Comparison of ENCODE assay signal across 1 cellular context in the genomic region with DNA sequence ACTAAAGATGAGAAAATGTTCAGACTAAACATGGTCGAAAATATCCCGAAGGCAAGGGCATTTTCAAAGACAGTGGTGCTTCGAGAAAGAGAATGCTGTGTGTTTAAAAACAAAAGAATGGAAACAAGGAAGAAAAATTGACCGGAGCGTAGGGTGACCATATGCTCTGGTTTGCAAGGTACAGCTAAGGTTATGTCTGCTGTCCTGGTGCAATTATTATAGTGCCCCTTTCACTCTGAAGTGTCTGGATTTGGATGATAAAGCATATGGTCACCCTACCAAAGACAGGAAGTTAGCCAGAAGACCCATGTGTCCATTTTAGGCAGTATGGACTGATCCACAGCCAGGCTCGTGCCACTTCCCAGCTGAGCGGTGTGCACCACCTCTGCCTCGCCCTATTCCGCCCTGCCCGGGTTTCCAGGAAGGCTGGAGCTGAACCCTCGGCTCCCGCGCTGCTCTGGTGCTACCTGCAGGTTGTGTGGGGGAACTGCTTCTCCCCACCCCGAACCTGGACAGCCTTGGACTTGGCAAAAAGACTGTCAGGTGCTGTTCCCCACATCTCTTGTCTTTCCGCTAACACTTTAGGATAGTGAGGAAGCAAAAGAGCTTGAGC.
TF ChIP-seq lines count a peak whose summit lies in the region.

No MANE protein-coding gene starts in this region.

TF ChIP-seq in K562, 482 proteins besides CTCF, POLR2A, EP300 and RAD21:
- TF ChIP-seq RB1 (IDR thresholded peaks at IDR 0.05; ENCODE audit: low read depth): 0 out of 2 replicates have a peak, but pooled peaks have one; percentile 38
- no peak for TF ChIP-seq ETS2 (tag; IDR thresholded peaks at IDR 0.05; ENCODE audit: borderline replicate concordance, poor library complexity, severe bottlenecking)
- TF ChIP-seq NRF1 (conservative IDR thresholded peaks at IDR 0.05 in 1 of 2, IDR thresholded peaks at IDR 0.05 in 1 of 2): 0 out of 4 replicates have a peak, but pooled peaks of 1 of the 2 experiments have one; percentile 9
- TF ChIP-seq, protein P1, sequence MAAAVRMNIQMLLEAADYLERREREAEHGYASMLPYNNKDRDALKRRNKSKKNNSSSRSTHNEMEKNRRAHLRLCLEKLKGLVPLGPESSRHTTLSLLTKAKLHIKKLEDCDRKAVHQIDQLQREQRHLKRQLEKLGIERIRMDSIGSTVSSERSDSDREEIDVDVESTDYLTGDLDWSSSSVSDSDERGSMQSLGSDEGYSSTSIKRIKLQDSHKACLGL (CRISPR knock-in tag; IDR thresholded peaks at IDR 0.05; ENCODE audit: borderline replicate concordance, poor library complexity, severe bottlenecking): no peak
- no peak for TF ChIP-seq PRPF4 (IDR thresholded peaks at IDR 0.05; ENCODE audit: insufficient read depth, low read depth, low read length, poor library complexity, severe bottlenecking)
- TF ChIP-seq SRF (CRISPR knock-in tag; IDR thresholded peaks at IDR 0.05): peak in 1 of 2 experiments; percentile 81; a peak in 2 of 4 replicates
- peak; percentile 63; the same call in 1 of the 2 replicates for TF ChIP-seq BHLHE40 (IDR thresholded peaks at IDR 0.05; ENCODE audit: low read length)
- TF ChIP-seq MTA1 (IDR thresholded peaks at IDR 0.05; ENCODE audit: borderline replicate concordance): 0 out of 2 replicates have a peak, but pooled peaks have one; percentile 57
- TF ChIP-seq, protein P2, sequence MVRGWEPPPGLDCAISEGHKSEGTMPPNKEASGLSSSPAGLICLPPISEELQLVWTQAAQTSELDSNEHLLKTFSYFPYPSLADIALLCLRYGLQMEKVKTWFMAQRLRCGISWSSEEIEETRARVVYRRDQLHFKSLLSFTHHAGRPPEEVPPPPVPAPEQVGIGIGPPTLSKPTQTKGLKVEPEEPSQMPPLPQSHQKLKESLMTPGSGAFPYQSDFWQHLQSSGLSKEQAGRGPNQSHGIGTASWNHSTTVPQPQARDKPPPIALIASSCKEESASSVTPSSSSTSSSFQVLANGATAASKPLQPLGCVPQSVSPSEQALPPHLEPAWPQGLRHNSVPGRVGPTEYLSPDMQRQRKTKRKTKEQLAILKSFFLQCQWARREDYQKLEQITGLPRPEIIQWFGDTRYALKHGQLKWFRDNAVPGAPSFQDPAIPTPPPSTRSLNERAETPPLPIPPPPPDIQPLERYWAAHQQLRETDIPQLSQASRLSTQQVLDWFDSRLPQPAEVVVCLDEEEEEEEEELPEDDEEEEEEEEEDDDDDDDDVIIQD (CRISPR knock-in tag; IDR thresholded peaks at IDR 0.05): no peak
- peak; percentile 95 for TF ChIP-seq STAG1 (CRISPR knock-in tag; IDR thresholded peaks at IDR 0.05; ENCODE audit: borderline replicate concordance)
- TF ChIP-seq, protein P3, sequence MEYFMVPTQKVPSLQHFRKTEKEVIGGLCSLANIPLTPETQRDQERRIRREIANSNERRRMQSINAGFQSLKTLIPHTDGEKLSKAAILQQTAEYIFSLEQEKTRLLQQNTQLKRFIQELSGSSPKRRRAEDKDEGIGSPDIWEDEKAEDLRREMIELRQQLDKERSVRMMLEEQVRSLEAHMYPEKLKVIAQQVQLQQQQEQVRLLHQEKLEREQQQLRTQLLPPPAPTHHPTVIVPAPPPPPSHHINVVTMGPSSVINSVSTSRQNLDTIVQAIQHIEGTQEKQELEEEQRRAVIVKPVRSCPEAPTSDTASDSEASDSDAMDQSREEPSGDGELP (CRISPR knock-in tag; IDR thresholded peaks at IDR 0.05; ENCODE audit: borderline replicate concordance): peak; percentile 62; the same call in 1 of the 2 replicates
- no peak for TF ChIP-seq ATF7 (IDR thresholded peaks at IDR 0.05)
- TF ChIP-seq L3MBTL2 (IDR thresholded peaks at IDR 0.05): 0 out of 2 replicates have a peak, but pooled peaks have one; percentile 20
- TF ChIP-seq PML (IDR thresholded peaks at IDR 0.05; ENCODE audit: low read length): no peak
- TF ChIP-seq DACH1 (IDR thresholded peaks at IDR 0.05; ENCODE audit: partially characterized antibody): peak; percentile 29
- peak; percentile 58 for TF ChIP-seq STAT5A (IDR thresholded peaks at IDR 0.05; ENCODE audit: borderline replicate concordance, low read length)
- TF ChIP-seq ATF1 (CRISPR knock-in tag; IDR thresholded peaks at IDR 0.05): no peak
- no peak for TF ChIP-seq ATF1 (tag; IDR thresholded peaks at IDR 0.05)
- no peak for TF ChIP-seq BCL6 (CRISPR knock-in tag; IDR thresholded peaks at IDR 0.05)
- TF ChIP-seq, protein P4, sequence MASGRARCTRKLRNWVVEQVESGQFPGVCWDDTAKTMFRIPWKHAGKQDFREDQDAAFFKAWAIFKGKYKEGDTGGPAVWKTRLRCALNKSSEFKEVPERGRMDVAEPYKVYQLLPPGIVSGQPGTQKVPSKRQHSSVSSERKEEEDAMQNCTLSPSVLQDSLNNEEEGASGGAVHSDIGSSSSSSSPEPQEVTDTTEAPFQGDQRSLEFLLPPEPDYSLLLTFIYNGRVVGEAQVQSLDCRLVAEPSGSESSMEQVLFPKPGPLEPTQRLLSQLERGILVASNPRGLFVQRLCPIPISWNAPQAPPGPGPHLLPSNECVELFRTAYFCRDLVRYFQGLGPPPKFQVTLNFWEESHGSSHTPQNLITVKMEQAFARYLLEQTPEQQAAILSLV (tag; IDR thresholded peaks at IDR 0.05): no peak
- TF ChIP-seq SAP30 (IDR thresholded peaks at IDR 0.05; ENCODE audit: borderline replicate concordance, insufficient read depth, low read depth, low read length, poor library complexity, severe bottlenecking): no peak
- TF ChIP-seq SMC3 (conservative IDR thresholded peaks at IDR 0.05; ENCODE audit: insufficient read depth, low read depth, low read length): peak; percentile 68
